ENCODE assay signal across 17 cellular contexts in genomic region chr13:19150712-19151228, GRCh38. TPM values are rescaled to one million over a fixed set of nuclear protein-coding genes. Genes with fewer than 3 reads are reported as not detected.
A peak's percentile ranks its signal among the peaks of the same experiment; 100 is the strongest.
DNase-seq lines count a peak whose midpoint lies in the region; ATAC-seq, FAIRE-seq and TF ChIP-seq lines count a peak whose summit lies in the region.
"Had no signal": no experiment of that assay in that cellular context is flagged by ENCODE, and none has a peak within 500 bp of the region (broad histone marks: within the 10 kb centered on the region; RNA-seq: fewer than 3 reads in every experiment).

No MANE protein-coding gene starts in this region.

- no peaks in the 10 kb centered on the region for H3K36me3 ChIP-seq in lower lobe of right lung
- H3K36me3 ChIP-seq in upper lobe of right lung: no peaks in the 10 kb centered on the region
- H3K36me3 ChIP-seq: SJCRH30 had no signal

- H3K4me3 ChIP-seq in lower lobe of right lung: no peak overlapping the region
- no peak overlapping the region for H3K4me3 ChIP-seq in upper lobe of right lung
- H3K4me3 ChIP-seq: SJCRH30 had no signal

- peaks cover 19% of the 10 kb centered on the region for H3K4me1 ChIP-seq in lower lobe of right lung
- peaks cover 3% of the 10 kb centered on the region for H3K4me1 ChIP-seq in upper lobe of right lung
- H3K4me1 ChIP-seq: SJCRH30 had no signal

- no peak for TF ChIP-seq POLR2A in H54 (IDR thresholded peaks at IDR 0.05; ENCODE audit: low read depth, low read length)

- intact Hi-C loops in left cardiac atrium (cut with DNase I): no loop called here
- intact Hi-C loops in lower lobe of right lung (cut with DNase I): no loop called here
- intact Hi-C loops in upper lobe of right lung (cut with DNase I): no loop called here

- FAIRE-seq in H54 (lab: Jason Lieb, UNC): no peak

- DNase-seq in HT-29 (ENCODE audit: low spot score) (peak; percentile 57), left cardiac atrium (peak; percentile 40), lower lobe of right lung (no peak), upper lobe of right lung (peak; percentile 67), H54 (ENCODE audit: insufficient read length, low spot score) (no peak), activated T-cell treated with anti-CD3 and anti-CD28 coated beads for 4 hours (no peak)
- DNase-seq: CD8-positive, alpha-beta T cell; IMR-90; NCI-H1417 treated with DMSO at 0.1 percent for 48 hours; NCI-H2029; NCI-H2171 treated with DMSO at 0.1 percent for 48 hours; NCI-H510A; SJCRH30 had no signal

- H3K27me3 ChIP-seq in lower lobe of right lung (ENCODE audit: low read depth): no peaks in the 10 kb centered on the region
- H3K27me3 ChIP-seq in upper lobe of right lung: no peaks in the 10 kb centered on the region
- H3K27me3 ChIP-seq: SJCRH30 had no signal

- no peak for TF ChIP-seq CTCF in lower lobe of right lung (IDR thresholded peaks at IDR 0.05)
- no peak for TF ChIP-seq CTCF in upper lobe of right lung (IDR thresholded peaks at IDR 0.05)

- peak; percentile 60 to 70 for ATAC-seq in left cardiac atrium
- peak; percentile 51 to 57 for ATAC-seq in lower lobe of right lung
- ATAC-seq in upper lobe of right lung: peak; percentile 65
- ATAC-seq in GM21381 (IDR thresholded peaks at IDR 0.05; ENCODE audit: unreplicated experiment): no peak
- ATAC-seq: CD8-positive, alpha-beta T cell had no signal

- peak overlapping the region; percentile 31 for H3K27ac ChIP-seq in lower lobe of right lung
- no peak overlapping the region for H3K27ac ChIP-seq in upper lobe of right lung
- H3K27ac ChIP-seq: SJCRH30 had no signal

- H3K9me3 ChIP-seq in lower lobe of right lung: peaks cover 9% of the 10 kb centered on the region
- H3K9me3 ChIP-seq in upper lobe of right lung: no peaks in the 10 kb centered on the region

RNA-seq across cellular contexts. Expression of gene TUBA3C, which starts 30.9 kb away (rescaled TPM):
- total RNA-seq in HT-29 (2014; rRNA removed; shearing (Covaris generic)): not detected in 2 replicates
- total RNA-seq in left cardiac atrium (not detected), lower lobe of right lung (not detected), upper lobe of right lung (not detected)
- total RNA-seq: CD8-positive, alpha-beta T cell; H4; IMR-90; LHCN-M2; OCI-LY7; SJCRH30 had no signal

Comparison
In these comparisons a context has a peak if more than half of its experiments do, and no peak if none do; other contexts are left out.
1. DNase-seq: peak in HT-29 (single experiment), left cardiac atrium (single experiment) and upper lobe of right lung (single experiment); none in lower lobe of right lung (single experiment), H54 (single experiment) and activated T-cell treated with anti-CD3 and anti-CD28 coated beads for 4 hours (single experiment).